Comparison of ENCODE assay signal across 8 cellular contexts in genomic region chrX:129925305-129926092, GRCh38. TPM values are rescaled to one million over a fixed set of nuclear protein-coding genes. Genes with fewer than 3 reads are reported as not detected.
DNase-seq lines count a peak whose midpoint lies in the region; ATAC-seq and TF ChIP-seq lines count a peak whose summit lies in the region.

No MANE protein-coding gene starts in this region.

- H3K4me1 ChIP-seq in Peyer's patch, result no peaks in the 10 kb centered on the region

- no peaks in the 10 kb centered on the region for H3K4me1 Mint-ChIP-seq in type B pancreatic cell (ENCODE audit: unreplicated experiment)

- no peaks in the 10 kb centered on the region for H3K27me3 ChIP-seq in Peyer's patch

- peaks cover 0 to 13% (median 0%) of the 10 kb centered on the region in 3 donors for H3K36me3 ChIP-seq in Peyer's patch

- peak; percentile 47 to 71 (median 66) for TF ChIP-seq CTCF in Peyer's patch (IDR thresholded peaks at IDR 0.05)
- peak; percentile 67 for TF ChIP-seq CTCF in fibroblast of villous mesenchyme (IDR thresholded peaks at IDR 0.05; ENCODE audit: insufficient read depth, low read depth, low read length)
- peak in 1 of 3 donors; percentile 25 for TF ChIP-seq CTCF in omental fat pad (IDR thresholded peaks at IDR 0.05)
- TF ChIP-seq CTCF in type B pancreatic cell (conservative IDR thresholded peaks at IDR 0.05), result peak; percentile 77

- no peak overlapping the region for H3K4me3 ChIP-seq in Peyer's patch
- no peak overlapping the region for H3K4me3 ChIP-seq in fibroblast of villous mesenchyme (ENCODE audit: low read depth, low read length)

- H3K27me3 Mint-ChIP-seq in type B pancreatic cell, result no peaks in the 10 kb centered on the region

- peak overlapping the region; percentile 76 for H3K27ac Mint-ChIP-seq in type B pancreatic cell

- no peaks in the 10 kb centered on the region for H3K9me3 ChIP-seq in Peyer's patch

- DNase-seq in GM04504 (ENCODE audit: low read depth) (peak; percentile 51), HT-29 (ENCODE audit: low spot score) (peak; percentile 77), Peyer's patch (peak; percentile 46 to 86 (median 52)), fibroblast of villous mesenchyme (ENCODE audit: low read depth) (peak; percentile 86), omental fat pad (ENCODE audit: low spot score) (no peak), type B pancreatic cell (ENCODE audit: extremely low spot score, unreplicated experiment) (peak; percentile 74)
- DNase-seq in activated T-helper 1 cell treated with anti-CD3 and anti-CD28 coated beads, Interleukin-2, amount 50 U/mL, for 16 hours (ENCODE audit: low read depth in 1 of 2, low spot score in 1 of 2), result peak; percentile 32 to 36

- no peak overlapping the region for H3K4me3 Mint-ChIP-seq in type B pancreatic cell

- TF ChIP-seq POLR2A in Peyer's patch (IDR thresholded peaks at IDR 0.05), result no peak

- H3K27ac ChIP-seq in Peyer's patch, result no peak overlapping the region

- ATAC-seq in omental fat pad (ENCODE audit: low FRiP score), result peak; percentile 52
- no peak for ATAC-seq in GM21360 (IDR thresholded peaks at IDR 0.05; ENCODE audit: unreplicated experiment)

- H3K9me3 Mint-ChIP-seq in type B pancreatic cell, result no peaks in the 10 kb centered on the region

- peaks cover 15% of the 10 kb centered on the region for H3K36me3 Mint-ChIP-seq in type B pancreatic cell

RNA-seq across cellular contexts. Expression of gene UTP14A, which starts 19.5 kb away (rescaled TPM):
- 19.0 and 19.5 TPM in 2 replicates for total RNA-seq in HT-29 (2014; rRNA removed; shearing (Covaris generic))
- total RNA-seq in Peyer's patch (10 to 100 TPM in 3 of 4 donors, 1 to 10 TPM in 1; 8.6 to 46.2 (median 11.2) TPM), fibroblast of villous mesenchyme (16.1 and 16.4 TPM in 2 replicates), omental fat pad (10 to 100 TPM; 12.5 to 31.6 (median 16.2) TPM), type B pancreatic cell (ENCODE audit: low replicate concordance) (21.9 and 22.4 TPM in 2 replicates)

RNA-seq across cellular contexts. Expression of gene BCORL1, which starts 56.9 kb away (rescaled TPM):
- 1.6 and 1.7 TPM in 2 replicates for total RNA-seq in HT-29 (2014; rRNA removed; shearing (Covaris generic))
- total RNA-seq in Peyer's patch (10 to 100 TPM in 3 of 4 donors, 1 to 10 TPM in 1; 7.4 to 16.5 (median 11.5) TPM), fibroblast of villous mesenchyme (1.3 and 2.6 TPM in 2 replicates), omental fat pad (1 to 10 TPM; 4.9 to 8.0 (median 5.2) TPM), type B pancreatic cell (ENCODE audit: low replicate concordance) (20.9 and 24.0 TPM in 2 replicates)
